8 cellular contexts compared by ENCODE assay signal in genomic region chr6:169752074-169752623, GRCh38. TPM values are rescaled to one million over a fixed set of nuclear protein-coding genes. Genes with fewer than 3 reads are reported as not detected.
DNase-seq lines count a peak whose midpoint lies in the region; ATAC-seq and TF ChIP-seq lines count a peak whose summit lies in the region.

No MANE protein-coding gene starts in this region.

- H3K36me3 ChIP-seq in BLaER1 (peaks cover 18% of the 10 kb centered on the region), stomach (peaks cover 0 to 14% (median 7%) of the 10 kb centered on the region in 4 donors)

- H3K9ac ChIP-seq in BLaER1: peak overlapping the region; percentile 95

- peaks cover 31% of the 10 kb centered on the region for H3K4me1 Mint-ChIP-seq in HFFc6 (ENCODE audit: low read depth)
- peaks cover 27% of the 10 kb centered on the region for H3K4me1 Mint-ChIP-seq in activated naive CD8-positive, alpha-beta T cell treated with anti-CD3 and anti-CD28 coated beads for 36 hours

- TF ChIP-seq POLR2A in stomach (IDR thresholded peaks at IDR 0.05): no peak

- no peak for TF ChIP-seq EP300 in stomach (IDR thresholded peaks at IDR 0.05)

- H3K9me3 ChIP-seq in BLaER1 (no peaks in the 10 kb centered on the region), stomach (no peaks in the 10 kb centered on the region)

- no peaks in the 10 kb centered on the region for H4K20me1 ChIP-seq in BLaER1

- 5 to 12% (median 6%) methylated on average over 19 of the region's 19 CpGs for WGBS in stomach, 5 donors

- H3K4me3 ChIP-seq in BLaER1 (peak overlapping the region; percentile 86), stomach (peak overlapping the region; percentile 54 to 90 (median 81))

- intact Hi-C loops in stomach (cut with DNase I; ENCODE audit: low total_unique reads): no loop called here

- H3K4me3 Mint-ChIP-seq in HFFc6: peak overlapping the region; percentile 100
- peak overlapping the region; percentile 92 for H3K4me3 Mint-ChIP-seq in activated naive CD8-positive, alpha-beta T cell treated with anti-CD3 and anti-CD28 coated beads for 36 hours

- peaks cover 11% of the 10 kb centered on the region; the same call in 1 of the 2 replicates for H3K36me3 Mint-ChIP-seq in HFFc6 (ENCODE audit: low read depth)
- H3K36me3 Mint-ChIP-seq in activated naive CD8-positive, alpha-beta T cell treated with anti-CD3 and anti-CD28 coated beads for 36 hours: peaks cover 17% of the 10 kb centered on the region

- H3K27me3 ChIP-seq in BLaER1: no peaks in the 10 kb centered on the region
- no peaks in the 10 kb centered on the region for H3K27me3 ChIP-seq in stomach

- peaks cover 3% of the 10 kb centered on the region for H3K27me3 Mint-ChIP-seq in HFFc6 (ENCODE audit: insufficient read depth)
- no peaks in the 10 kb centered on the region for H3K27me3 Mint-ChIP-seq in activated naive CD8-positive, alpha-beta T cell treated with anti-CD3 and anti-CD28 coated beads for 36 hours

- no peak for DNase-seq in HFFc6
- no peak for DNase-seq in activated naive CD8-positive, alpha-beta T cell treated with anti-CD3 and anti-CD28 coated beads for 36 hours
- DNase-seq in iPS-NIHi7 (ENCODE audit: extremely low spot score): peak; percentile 14
- no peak for DNase-seq in stomach
- DNase-seq in DMS153 treated with DMSO at 0.1 percent for 48 hours (lab: John Stamatoyannopoulos, UW; ENCODE audit: unreplicated experiment): no peak
- no peak for DNase-seq in NOMO-1 treated with DMSO at 0.1 percent for 48 hours (lab: John Stamatoyannopoulos, UW; ENCODE audit: unreplicated experiment)

- no peaks in the 10 kb centered on the region; the same call in 1 of the 2 replicates for H3K9me3 Mint-ChIP-seq in HFFc6
- peaks cover 2% of the 10 kb centered on the region for H3K9me3 Mint-ChIP-seq in activated naive CD8-positive, alpha-beta T cell treated with anti-CD3 and anti-CD28 coated beads for 36 hours

- peak overlapping the region; percentile 73 for H3K4me2 ChIP-seq in BLaER1

- peak overlapping the region; percentile 100 for H3K27ac Mint-ChIP-seq in HFFc6
- peak overlapping the region; percentile 93 for H3K27ac Mint-ChIP-seq in activated naive CD8-positive, alpha-beta T cell treated with anti-CD3 and anti-CD28 coated beads for 36 hours

- H3K4me1 ChIP-seq in BLaER1: peaks cover 25% of the 10 kb centered on the region
- H3K4me1 ChIP-seq in stomach: peaks cover 11 to 32% (median 22%) of the 10 kb centered on the region in 4 donors

- TF ChIP-seq CTCF in HFFc6 (IDR thresholded peaks at IDR 0.05) (no peak), stomach (IDR thresholded peaks at IDR 0.05) (no peak)

- ATAC-seq in GM21576 (IDR thresholded peaks at IDR 0.05; ENCODE audit: unreplicated experiment): no peak

- H3K27ac ChIP-seq in BLaER1 (peak overlapping the region; percentile 96), stomach (peak overlapping the region; percentile 92 to 99 (median 97))

RNA-seq across cellular contexts. Expression of gene ERMARD, which starts 0.7 kb away (rescaled TPM):
- total RNA-seq in HFFc6 (2021; fragmentation: NEBNext Ultra II Directional; extraction: Animal tissue kit (Norgen Biotek cat#: 25700)): 10 to 100 TPM; 13.7 to 17.5 (median 15.9) TPM
- total RNA-seq in activated naive CD8-positive, alpha-beta T cell treated with anti-CD3 and anti-CD28 coated beads for 36 hours: 10 to 100 TPM; 24.0 to 26.2 TPM
- total RNA-seq in stomach: 10 to 100 TPM in 3 of 5 donors, 1 to 10 TPM in 2; 4.1 to 84.5 (median 13.8) TPM
- polyA plus RNA-seq in stomach: 10 to 100 TPM; 19.8 to 41.9 (median 21.8) TPM

RNA-seq across cellular contexts. Expression of gene DYNLT2, which starts 0.8 kb away (rescaled TPM):
- total RNA-seq in HFFc6 (2021; fragmentation: NEBNext Ultra II Directional; extraction: Animal tissue kit (Norgen Biotek cat#: 25700)): under 1 TPM; 0.36 to 0.85 (median 0.51) TPM
- 1 to 10 TPM; 2.0 TPM for total RNA-seq in activated naive CD8-positive, alpha-beta T cell treated with anti-CD3 and anti-CD28 coated beads for 36 hours
- 1 to 10 TPM in 3 of 5 donors, not detected in 2; 1.6 to 5.3 (median 2.0) TPM for total RNA-seq in stomach
- 1 to 10 TPM in 1 of 3 donors, under 1 TPM in 2; 0.46 to 3.2 (median 1.00) TPM for polyA plus RNA-seq in stomach

RNA-seq across cellular contexts. Expression of gene PHF10, which starts 27.8 kb away (rescaled TPM):
- total RNA-seq in HFFc6 (2021; fragmentation: NEBNext Ultra II Directional; extraction: Animal tissue kit (Norgen Biotek cat#: 25700)): 10 to 100 TPM; 14.4 to 20.4 (median 18.7) TPM
- total RNA-seq in activated naive CD8-positive, alpha-beta T cell treated with anti-CD3 and anti-CD28 coated beads for 36 hours: 10 to 100 TPM; 72.7 to 79.8 TPM
- 100 to 1,000 TPM in 1 of 5 donors, 10 to 100 TPM in 4; 10.4 to 115 (median 49.6) TPM for total RNA-seq in stomach
- 10 to 100 TPM; 30.5 to 43.2 (median 31.9) TPM for polyA plus RNA-seq in stomach

RNA-seq across cellular contexts. Expression of gene C6orf120, which starts 50.2 kb away (rescaled TPM):
- total RNA-seq in HFFc6 (2021; fragmentation: NEBNext Ultra II Directional; extraction: Animal tissue kit (Norgen Biotek cat#: 25700)): 10 to 100 TPM; 44.9 to 53.5 (median 48.7) TPM
- 10 to 100 TPM; 20.8 to 21.0 TPM for total RNA-seq in activated naive CD8-positive, alpha-beta T cell treated with anti-CD3 and anti-CD28 coated beads for 36 hours
- 10 to 100 TPM in 4 of 5 donors, 1 to 10 TPM in 1; 1.8 to 62.6 (median 22.4) TPM for total RNA-seq in stomach
- polyA plus RNA-seq in stomach: 1 to 10 TPM; 4.7 to 8.7 (median 6.8) TPM

RNA-seq across cellular contexts. Expression of gene WDR27, which starts 50.3 kb away (rescaled TPM):
- 10 to 100 TPM in 5 of 6 experiments, 1 to 10 TPM in 1; 10.0 to 15.8 (median 12.1) TPM for total RNA-seq in HFFc6 (2021; fragmentation: NEBNext Ultra II Directional; extraction: Animal tissue kit (Norgen Biotek cat#: 25700))
- total RNA-seq in activated naive CD8-positive, alpha-beta T cell treated with anti-CD3 and anti-CD28 coated beads for 36 hours: 10 to 100 TPM; 29.0 to 29.7 TPM
- 100 to 1,000 TPM in 1 of 5 donors, 10 to 100 TPM in 4; 30.4 to 271 (median 53.1) TPM for total RNA-seq in stomach
- 10 to 100 TPM in 1 of 3 donors, 1 to 10 TPM in 2; 4.9 to 22.8 (median 5.5) TPM for polyA plus RNA-seq in stomach
